ENCODE assay signal across 18 cellular contexts in genomic region chr2:238499731-238500570, GRCh38.
A peak's percentile ranks its signal among the peaks of the same experiment; 100 is the strongest.
DNase-seq lines count a peak whose midpoint lies in the region; ATAC-seq, FAIRE-seq and TF ChIP-seq lines count a peak whose summit lies in the region.
"Had no signal": no experiment of that assay in that cellular context is flagged by ENCODE, and none has a peak within 500 bp of the region (broad histone marks: within the 10 kb centered on the region; RNA-seq: fewer than 3 reads in every experiment).

No MANE protein-coding gene starts in this region.

- no peak for TF ChIP-seq RAD21 in H1 (IDR thresholded peaks at IDR 0.05 in 1 of 2, conservative IDR thresholded peaks at IDR 0.05 in 1 of 2; ENCODE audit: low read depth in 2 of 2, low read length in 2 of 2)

- H3K79me1 ChIP-seq in H1 (ENCODE audit: low read depth, low read length) = no peaks in the 10 kb centered on the region
- H3K79me1 ChIP-seq in trophoblast cell (ENCODE audit: low read length) = no peaks in the 10 kb centered on the region

- WGBS in H1 (ENCODE audit: extremely low coverage in 1 of 2, insufficient coverage in 1 of 2, insufficient read length in 1 of 2, insufficient replicate concordance in 2 of 2, low coverage in 1 of 2, low lambda C conversion rate in 2 of 2, missing lambda C conversion rate in 1 of 2), 2 experiments = 95% methylated on average over 21 of the region's 21 CpGs; no CpG with 5 or more reads in 1 of the 2 experiments
- no CpG with 5 or more reads among the region's 21 CpGs for WGBS in trophoblast cell (ENCODE audit: extremely low coverage, insufficient coverage, insufficient read length)

- no peaks in the 10 kb centered on the region for H4K20me1 ChIP-seq in BLaER1 treated with 17β-estradiol and CSF1 and Interleukin-3, amounts not matched to agents 10 nM and 100 nM
- peaks cover 0 to 3% of the 10 kb centered on the region in 2 experiments for H4K20me1 ChIP-seq in H1 (replicated peaks in 1 of 2; ENCODE audit: control insufficient read depth in 1 of 2, insufficient read depth in 2 of 2, low read length in 2 of 2)

- no peak for FAIRE-seq in H1 (lab: Jason Lieb, UNC)
- FAIRE-seq: D721Med had no signal

- 0 out of 22 replicates have a peak, but pooled peaks cover 0 to 6% (median 0%) of the 10 kb centered on the region in 11 experiments for H3K27me3 ChIP-seq in BLaER1 treated with 17β-estradiol and CSF1 and Interleukin-3, amounts not matched to agents 10 nM and 100 nM
- no peaks in the 10 kb centered on the region for H3K27me3 ChIP-seq in H1 (replicated peaks in 1 of 4; ENCODE audit: control insufficient read depth in 3 of 4, extremely low read depth in 1 of 4, insufficient read depth in 3 of 4, low read length in 3 of 4)
- H3K27me3 ChIP-seq in trophoblast cell (ENCODE audit: insufficient read depth, low read length) = no peaks in the 10 kb centered on the region
- H3K27me3 ChIP-seq: MG63 had no signal

- TF ChIP-seq POLR2A in H1 (IDR thresholded peaks at IDR 0.05; ENCODE audit: control extremely low read depth in 1 of 2, low read depth in 2 of 2, low read length in 2 of 2) = no peak

- H3K18ac ChIP-seq in H1 (ENCODE audit: extremely low read depth, low read length) (no peak overlapping the region), trophoblast cell (ENCODE audit: low read length) (no peak overlapping the region)

- no peak overlapping the region for H2AK5ac ChIP-seq in H1 (ENCODE audit: low read depth, low read length)
- no peak overlapping the region for H2AK5ac ChIP-seq in trophoblast cell (ENCODE audit: low read length)

- no peak overlapping the region for H4K12ac ChIP-seq in trophoblast cell (ENCODE audit: low read depth, low read length)

- no peak for ATAC-seq in sciatic nerve
- ATAC-seq: GM23338 had no signal

- no peak overlapping the region for H3K4me3 ChIP-seq in BLaER1 treated with 17β-estradiol and CSF1 and Interleukin-3, amounts not matched to agents 10 nM and 100 nM
- H3K4me3 ChIP-seq in H1 (ENCODE audit: extremely low read depth in 1 of 4, insufficient read depth in 2 of 4, low read depth in 3 of 4, low read length in 4 of 4) (no peak overlapping the region), trophoblast cell (ENCODE audit: low read depth, low read length) (peak overlapping the region; percentile 10)
- H3K4me3 ChIP-seq: GM23338, MG63 had no signal

- H3K4me1 ChIP-seq in BLaER1 treated with 17β-estradiol and CSF1 and Interleukin-3, amounts not matched to agents 10 nM and 100 nM = peaks cover 9 to 79% (median 60%) of the 10 kb centered on the region in 10 experiments
- peaks cover 0 to 2% (median under 1%) of the 10 kb centered on the region in 4 experiments; a peak in 1 of 7 replicates for H3K4me1 ChIP-seq in H1 (replicated peaks in 1 of 4; ENCODE audit: control insufficient read depth in 3 of 4, insufficient read depth in 4 of 4, low read length in 3 of 4)
- no peaks in the 10 kb centered on the region for H3K4me1 ChIP-seq in trophoblast cell (ENCODE audit: control insufficient read depth in 1 of 2, insufficient read depth in 2 of 2, low read length in 2 of 2)

- no peak overlapping the region for H3K23ac ChIP-seq in H1 (ENCODE audit: insufficient read length)
- no peak overlapping the region for H3K23ac ChIP-seq in trophoblast cell (ENCODE audit: low read length)

- H3K23me2 ChIP-seq in H1 (ENCODE audit: low read depth, low read length) = peaks cover 4% of the 10 kb centered on the region; the same call in 1 of the 2 replicates

- H4K8ac ChIP-seq in H1 (ENCODE audit: extremely low read depth, insufficient read depth, low read length) = peak overlapping the region; percentile 65
- no peak overlapping the region for H4K8ac ChIP-seq in trophoblast cell (ENCODE audit: low read depth, low read length)

- peak; percentile 48 for DNase-seq in HT1080 (ENCODE audit: low read depth)
- peak in 1 of 2 experiments; percentile 40 for DNase-seq in H1 (ENCODE audit: low read depth in 1 of 2, low spot score in 2 of 2)
- DNase-seq in trophoblast cell = no peak
- no peak for DNase-seq in sciatic nerve (ENCODE audit: low spot score)
- DNase-seq in HuH-7 (ENCODE audit: low spot score) = no peak
- DNase-seq in cerebellar nuclear complex (lab: John Stamatoyannopoulos, UW) = no peak
- DNase-seq: CD4-positive, CD25-positive, alpha-beta regulatory T cell; DND-41; HFFc6; MG63; NCI-H1105; NCI-H1694 treated with DMSO at 0.1 percent for 48 hours; NCI-H345; NCI-H69; NK-92 treated with Interleukin-12 subunit alpha and Interleukin-12 subunit beta, amount 100 ng/mL, for 24 hours had no signal

- no peak overlapping the region for H2BK12ac ChIP-seq in H1 (ENCODE audit: low read depth, low read length)
- H2BK12ac ChIP-seq in trophoblast cell (ENCODE audit: low read length) = no peak overlapping the region

- TF ChIP-seq EP300 in H1 (IDR thresholded peaks at IDR 0.05; ENCODE audit: borderline replicate concordance in 1 of 2, low read depth in 2 of 2, low read length in 2 of 2) = no peak

- H4K91ac ChIP-seq in H1 (replicated peaks; ENCODE audit: insufficient read length, low read length) (no peak overlapping the region), trophoblast cell (ENCODE audit: low read depth, low read length) (no peak overlapping the region)

- no peaks in the 10 kb centered on the region for H3K79me2 ChIP-seq in H1 (ENCODE audit: control insufficient read depth in 1 of 2, insufficient read depth in 2 of 2, low read length in 2 of 2)
- H3K79me2 ChIP-seq in trophoblast cell (ENCODE audit: control insufficient read depth, insufficient read depth, low read length, poor library complexity) = no peaks in the 10 kb centered on the region

- H2BK15ac ChIP-seq in H1 (ENCODE audit: low read length) = no peak overlapping the region

- H3K4me2 ChIP-seq in BLaER1 treated with 17β-estradiol and CSF1 and Interleukin-3, amounts not matched to agents 10 nM and 100 nM = peak overlapping the region in 8 of 11 experiments; percentile 18 to 95 (median 76); a peak in 15 of 22 replicates
- no peak overlapping the region for H3K4me2 ChIP-seq in H1 (ENCODE audit: insufficient read depth in 1 of 2, low read depth in 2 of 2, low read length in 2 of 2)
- H3K4me2 ChIP-seq in trophoblast cell (ENCODE audit: low read length) = no peak overlapping the region
- H3K4me2 ChIP-seq: GM23338 had no signal

- no peaks in the 10 kb centered on the region for H3K36me3 ChIP-seq in BLaER1 treated with 17β-estradiol and CSF1 and Interleukin-3, amounts not matched to agents 10 nM and 100 nM
- H3K36me3 ChIP-seq in H1 (ENCODE audit: control insufficient read depth in 2 of 4, insufficient read depth in 4 of 4, low read length in 3 of 4) (no peaks in the 10 kb centered on the region; a peak in 1 of 8 replicates), trophoblast cell (ENCODE audit: control insufficient read depth in 1 of 2, insufficient read depth in 2 of 2, low read length in 2 of 2) (no peaks in the 10 kb centered on the region)
- H3K36me3 ChIP-seq: MG63 had no signal

- no peak overlapping the region for H4K5ac ChIP-seq in H1 (ENCODE audit: insufficient read length, low read depth, low read length)

- TF ChIP-seq CTCF in H1 (IDR thresholded peaks at IDR 0.05; ENCODE audit: control extremely low read depth in 1 of 3, insufficient read depth in 1 of 3, low read depth in 1 of 3, low read length in 3 of 3) = no peak

- no peak overlapping the region for H3K56ac ChIP-seq in H1 (replicated peaks; ENCODE audit: insufficient read length, low read depth, low read length)

- no peak overlapping the region for H2BK5ac ChIP-seq in H1 (ENCODE audit: low read depth, low read length)
- H2BK5ac ChIP-seq in trophoblast cell (ENCODE audit: low read depth, low read length, poor library complexity) = no peak overlapping the region

- intact Hi-C loops in sciatic nerve (cut with DNase I) = no loop called here

- H3K9ac ChIP-seq in BLaER1 treated with 17β-estradiol and CSF1 and Interleukin-3, amounts not matched to agents 10 nM and 100 nM = no peak overlapping the region
- H3K9ac ChIP-seq in H1 (replicated peaks in 1 of 4; ENCODE audit: extremely low read depth in 1 of 4, low read depth in 3 of 4, low read length in 3 of 4) (no peak overlapping the region), trophoblast cell (ENCODE audit: low read length) (no peak overlapping the region)

- no peak overlapping the region for H2BK120ac ChIP-seq in H1 (replicated peaks; ENCODE audit: low read depth, low read length)
- H2BK120ac ChIP-seq in trophoblast cell (ENCODE audit: insufficient read depth, low read length, poor library complexity) = no peak overlapping the region

- H3K9me3 ChIP-seq in BLaER1 treated with 17β-estradiol and CSF1 and Interleukin-3, amounts not matched to agents 10 nM and 100 nM (replicated peaks in 1 of 11) = peaks cover 0 to 22% (median 12%) of the 10 kb centered on the region in 11 experiments; a peak in 10 of 22 replicates
- H3K9me3 ChIP-seq in H1 (ENCODE audit: insufficient read depth in 2 of 2, low read depth in 1 of 2, low read length in 1 of 2) (no peaks in the 10 kb centered on the region), trophoblast cell (ENCODE audit: insufficient read depth, low read depth, low read length) (peaks cover 10% of the 10 kb centered on the region)
- H3K9me3 ChIP-seq: MG63 had no signal

- no peak overlapping the region for H3K4ac ChIP-seq in H1 (replicated peaks; ENCODE audit: insufficient read length, low read depth, low read length)
- no peak overlapping the region for H3K4ac ChIP-seq in trophoblast cell (ENCODE audit: low read depth, low read length)

- POLR2A ChIA-PET in H1 (lab: Charles Lee; ENCODE audit: partially characterized antibody) = no interaction called here

- no peak overlapping the region for H2BK20ac ChIP-seq in H1 (ENCODE audit: low read length)

- H2AFZ ChIP-seq in H1 (ENCODE audit: low read length) (no peak overlapping the region), trophoblast cell (ENCODE audit: insufficient read depth, low read length, poor library complexity) (no peak overlapping the region)
- H2AFZ ChIP-seq: GM23338 had no signal

- no peak overlapping the region for H3K14ac ChIP-seq in H1 (ENCODE audit: insufficient read length)
- H3K14ac ChIP-seq in trophoblast cell (ENCODE audit: low read length) = no peak overlapping the region

- CTCF ChIA-PET in H1 (lab: Charles Lee; ENCODE audit: partially characterized antibody) = interaction anchor here (2.0 kb wide), 1 partner anchor 14 kb away, joined by 4 read pairs; no protein-coding TSS in a partner anchor

- no peak overlapping the region for H3K27ac ChIP-seq in BLaER1 treated with 17β-estradiol and CSF1 and Interleukin-3, amounts not matched to agents 10 nM and 100 nM
- H3K27ac ChIP-seq in H1 (ENCODE audit: low read depth, low read length) (no peak overlapping the region), trophoblast cell (ENCODE audit: low read depth, low read length) (no peak overlapping the region)

TF ChIP-seq in H1, 55 proteins besides CTCF, POLR2A, EP300 and RAD21 (continues in another document):
- TF ChIP-seq JUN (IDR thresholded peaks at IDR 0.05; ENCODE audit: low read depth, low read length) = no peak
- TF ChIP-seq, protein P1, sequence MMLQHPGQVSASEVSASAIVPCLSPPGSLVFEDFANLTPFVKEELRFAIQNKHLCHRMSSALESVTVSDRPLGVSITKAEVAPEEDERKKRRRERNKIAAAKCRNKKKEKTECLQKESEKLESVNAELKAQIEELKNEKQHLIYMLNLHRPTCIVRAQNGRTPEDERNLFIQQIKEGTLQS (IDR thresholded peaks at IDR 0.05; ENCODE audit: insufficient read depth, low read depth, low read length) = no peak
- TF ChIP-seq GABPA (IDR thresholded peaks at IDR 0.05; ENCODE audit: borderline replicate concordance, insufficient read depth, low read length) = no peak
- TF ChIP-seq KDM1A (IDR thresholded peaks at IDR 0.05; ENCODE audit: borderline replicate concordance, low read length) = no peak

Comparison
In these comparisons a context has a peak if more than half of its experiments do, and no peak if none do; other contexts are left out.
1. H3K4me2 ChIP-seq: peak in BLaER1 treated with 17β-estradiol and CSF1 and Interleukin-3, amounts not matched to agents 10 nM and 100 nM (8 of 11); none in H1 (0 of 2) and trophoblast cell (single experiment).